Comparison of ENCODE assay signal across 28 cellular contexts in genomic region chr16:3846087-3846486, GRCh38.
"Had no signal": no experiment of that assay in that cellular context is flagged by ENCODE, and none has a peak within 500 bp of the region (broad histone marks: within the 10 kb centered on the region; RNA-seq: fewer than 3 reads in every experiment).

No MANE protein-coding gene starts in this region.

- H3K9me3 ChIP-seq: esophagus muscularis mucosa, gastroesophageal sphincter, heart left ventricle, mucosa of descending colon, ovary, psoas muscle, sigmoid colon, spleen, testis, tibial artery, upper lobe of left lung had no signal

- H3K9me3 Mint-ChIP-seq: effector memory CD8-positive, alpha-beta T cell; mesothelial cell of epicardium; naive B cell; stimulated activated memory B cell treated with anti-CD40 and anti-IgM and Interleukin-4, amounts not matched to agents 10 μg/mL and 1 μg/mL and 100 μg/mL, for 72 hours had no signal

- H3K27me3 ChIP-seq: esophagus muscularis mucosa, foreskin keratinocyte, gastroesophageal sphincter, heart left ventricle, hepatocyte, ovary, sigmoid colon, spleen, testis, tibial artery, upper lobe of left lung had no signal

- H3K27ac Mint-ChIP-seq: mesothelial cell of epicardium; nephron progenitor cell; stimulated activated memory B cell treated with anti-CD40 and anti-IgM and Interleukin-4, amounts not matched to agents 10 μg/mL and 1 μg/mL and 100 μg/mL, for 72 hours had no signal

- H3K4me3 Mint-ChIP-seq: effector memory CD8-positive, alpha-beta T cell; mesothelial cell of epicardium; naive B cell; nephron progenitor cell; stimulated activated memory B cell treated with anti-CD40 and anti-IgM and Interleukin-4, amounts not matched to agents 10 μg/mL and 1 μg/mL and 100 μg/mL, for 72 hours had no signal

- H3K27ac ChIP-seq: esophagus muscularis mucosa, foreskin keratinocyte, gastroesophageal sphincter, heart left ventricle, hepatocyte, ovary, psoas muscle, sigmoid colon, spleen, testis, tibial artery had no signal

- ATAC-seq: effector memory CD8-positive, alpha-beta T cell; foreskin keratinocyte; gastroesophageal sphincter; heart left ventricle; left lobe of liver; mucosa of descending colon; psoas muscle; right cardiac atrium; stimulated activated memory B cell treated with anti-CD40 and anti-IgM and Interleukin-4, amounts not matched to agents 10 μg/mL and 1 μg/mL and 100 μg/mL, for 72 hours; stimulated activated naive CD8-positive, alpha-beta T cell treated with anti-CD3 and anti-CD28 coated beads, Interleukin-15, Interleukin-2, amounts not matched to agents 100 U/mL and 50 U/mL, for 24 hours had no signal

- H3K36me3 ChIP-seq: ovary had no signal

- H3K4me3 ChIP-seq: esophagus muscularis mucosa, gastroesophageal sphincter, heart left ventricle, hepatocyte, mucosa of descending colon, ovary, psoas muscle, sigmoid colon, spleen, testis, tibial artery, upper lobe of left lung had no signal

- H3K27me3 Mint-ChIP-seq: effector memory CD8-positive, alpha-beta T cell; naive B cell; stimulated activated memory B cell treated with anti-CD40 and anti-IgM and Interleukin-4, amounts not matched to agents 10 μg/mL and 1 μg/mL and 100 μg/mL, for 72 hours had no signal

- DNase-seq: cortex of kidney; effector memory CD8-positive, alpha-beta T cell; foreskin keratinocyte; heart left ventricle; kidney; mesenchymal stem cell; mucosa of descending colon; naive B cell; nephron progenitor cell; occipital lobe; ovary; posterior cingulate gyrus; psoas muscle; right cardiac atrium; sigmoid colon; spleen; stimulated activated CD4-positive, alpha-beta T cell treated with anti-CD3 and anti-CD28 coated beads, Interleukin-4, amount 100 ng/mL, for 4 hours; stimulated activated naive CD8-positive, alpha-beta T cell treated with anti-CD3 and anti-CD28 coated beads, Interleukin-15, Interleukin-2, amounts not matched to agents 100 U/mL and 50 U/mL, for 24 hours; substantia nigra; testis; tibial artery; upper lobe of left lung had no signal
